ENCODE assay signal across 1 cellular context in genomic region chr3:171804618-171805389, GRCh38.
TF ChIP-seq lines count a peak whose summit lies in the region.

No MANE protein-coding gene starts in this region.

TF ChIP-seq in IMR-90, 13 proteins besides CTCF, POLR2A, EP300 and RAD21:
- TF ChIP-seq CHD1 (IDR thresholded peaks at IDR 0.05; ENCODE audit: low read depth, low read length) (no peak), RCOR1 (IDR thresholded peaks at IDR 0.05; ENCODE audit: insufficient replicate concordance, low read length) (no peak), RFX5 (IDR thresholded peaks at IDR 0.05; ENCODE audit: low read depth, low read length) (no peak), ELK1 (IDR thresholded peaks at IDR 0.05; ENCODE audit: borderline replicate concordance, low read depth, low read length) (no peak), CEBPB (IDR thresholded peaks at IDR 0.05; ENCODE audit: low read depth, low read length) (no peak), FOS (IDR thresholded peaks at IDR 0.05; ENCODE audit: low read depth, low read length) (no peak), MAFK (IDR thresholded peaks at IDR 0.05; ENCODE audit: low read depth, low read length) (no peak), SMC3 (IDR thresholded peaks at IDR 0.05; ENCODE audit: low read depth, low read length) (no peak), MXI1 (IDR thresholded peaks at IDR 0.05; ENCODE audit: borderline replicate concordance, low read depth, low read length) (no peak)
